Comparison of ENCODE assay signal across 20 cellular contexts in the genomic region with DNA sequence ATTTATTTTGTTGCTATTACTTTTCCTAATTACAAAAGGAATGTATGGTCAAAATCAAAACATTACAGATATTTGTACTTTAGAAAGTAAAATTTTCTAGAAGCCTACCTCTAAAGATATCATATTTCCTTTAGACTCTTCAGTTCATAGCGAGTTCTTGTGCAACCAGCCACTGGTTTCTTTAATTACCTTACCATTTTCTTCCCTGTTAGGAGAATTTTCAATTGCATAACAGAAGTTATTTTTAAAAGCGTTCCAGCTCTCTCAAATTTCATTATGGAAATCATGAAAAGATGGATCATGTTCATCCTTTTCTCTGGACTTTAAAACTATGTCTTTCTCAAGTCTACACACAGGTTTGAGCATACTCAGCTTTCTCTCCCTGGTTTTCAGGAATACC. TPM values are rescaled to one million over a fixed set of nuclear protein-coding genes. Genes with fewer than 3 reads are reported as not detected.
DNase-seq lines count a peak whose midpoint lies in the region; ATAC-seq and TF ChIP-seq lines count a peak whose summit lies in the region.
"Had no signal": no experiment of that assay in that cellular context is flagged by ENCODE, and none has a peak within 500 bp of the region (broad histone marks: within the 10 kb centered on the region; RNA-seq: fewer than 3 reads in every experiment).

No MANE protein-coding gene starts in this region.

- intact Hi-C loops in activated T-helper 2 cell treated with anti-CD3 and anti-CD28 coated beads, Interferon-gamma antibody, Interleukin-2, Interleukin-4, amounts not matched to agents 10 μg/mL and 5 μg/mL and 100 μg/mL, durations not matched to agents 14 hours and 24 hours and 36 hours (cut with micrococcal nuclease) = loop anchor here (1.0 to 5.0 kb wide), 3 partner anchors 8 to 56 kb away; no protein-coding TSS in a partner anchor

- peaks cover 11% of the 10 kb centered on the region for H3K9me3 Mint-ChIP-seq in activated T-helper 2 cell treated with anti-CD3 and anti-CD28 coated beads, Interferon-gamma antibody, Interleukin-2, Interleukin-4, amounts not matched to agents 10 μg/mL and 5 μg/mL and 100 μg/mL, durations not matched to agents 14 hours and 24 hours and 36 hours
- H3K9me3 Mint-ChIP-seq in activated CD8-positive, alpha-beta memory T cell treated with anti-CD3 and anti-CD28 coated beads, Interleukin-2, amount 10 ng/mL, durations not matched to agents 7 days and 5 days (ENCODE audit: low read depth) = peaks cover 7% of the 10 kb centered on the region

- H3K27ac Mint-ChIP-seq in activated T-helper 2 cell treated with anti-CD3 and anti-CD28 coated beads, Interferon-gamma antibody, Interleukin-2, Interleukin-4, amounts not matched to agents 10 μg/mL and 5 μg/mL and 100 μg/mL, durations not matched to agents 14 hours and 24 hours and 36 hours = peak overlapping the region; percentile 42
- no peak overlapping the region for H3K27ac Mint-ChIP-seq in activated CD8-positive, alpha-beta memory T cell treated with anti-CD3 and anti-CD28 coated beads, Interleukin-2, amount 10 ng/mL, durations not matched to agents 7 days and 5 days
- H3K27ac Mint-ChIP-seq: CD14-positive monocyte had no signal

- no peak overlapping the region for H3K4me3 ChIP-seq in epithelial cell of esophagus (ENCODE audit: low read length)
- H3K4me3 ChIP-seq: K562, PC-9 had no signal

- no peak for TF ChIP-seq EP300 in Ishikawa (IDR thresholded peaks at IDR 0.05; ENCODE audit: borderline replicate concordance)

- no peak for DNase-seq in activated T-helper 2 cell treated with anti-CD3 and anti-CD28 coated beads, Interferon-gamma antibody, Interleukin-2, Interleukin-4, amounts not matched to agents 10 μg/mL and 5 μg/mL and 100 μg/mL, durations not matched to agents 14 hours and 24 hours and 36 hours (ENCODE audit: low spot score)
- DNase-seq in epithelial cell of esophagus (ENCODE audit: low read depth) (peak; percentile 19), putamen (ENCODE audit: low spot score) (peak; percentile 33), dedifferentiated amniotic fluid mesenchymal stem cell (ENCODE audit: extremely low spot score) (no peak), 8988T (no peak)
- no peak for DNase-seq in activated CD4-positive, alpha-beta T cell treated with anti-CD3 and anti-CD28 coated beads for 48 hours
- no peak for DNase-seq in activated CD8-positive, alpha-beta memory T cell treated with anti-CD3 and anti-CD28 coated beads, Interleukin-2, amount 10 ng/mL, durations not matched to agents 7 days and 5 days
- DNase-seq: DMS79, NCI-H1092, NCI-H1436 treated with DMSO at 0.1 percent for 48 hours, NCI-H2081, NCI-H2227 treated with DMSO at 0.1 percent for 48 hours, NCI-H510A treated with DMSO at 0.1 percent for 48 hours, NCI-H82, PC-9, SIG-M5 had no signal

- H3K36me3 Mint-ChIP-seq in activated T-helper 2 cell treated with anti-CD3 and anti-CD28 coated beads, Interferon-gamma antibody, Interleukin-2, Interleukin-4, amounts not matched to agents 10 μg/mL and 5 μg/mL and 100 μg/mL, durations not matched to agents 14 hours and 24 hours and 36 hours (ENCODE audit: low read depth) = no peaks in the 10 kb centered on the region
- H3K36me3 Mint-ChIP-seq in activated CD8-positive, alpha-beta memory T cell treated with anti-CD3 and anti-CD28 coated beads, Interleukin-2, amount 10 ng/mL, durations not matched to agents 7 days and 5 days = peaks cover 15% of the 10 kb centered on the region
- H3K36me3 Mint-ChIP-seq: CD14-positive monocyte had no signal

- H3K27me3 Mint-ChIP-seq in activated T-helper 2 cell treated with anti-CD3 and anti-CD28 coated beads, Interferon-gamma antibody, Interleukin-2, Interleukin-4, amounts not matched to agents 10 μg/mL and 5 μg/mL and 100 μg/mL, durations not matched to agents 14 hours and 24 hours and 36 hours (ENCODE audit: low read depth) = no peaks in the 10 kb centered on the region
- H3K27me3 Mint-ChIP-seq in activated CD8-positive, alpha-beta memory T cell treated with anti-CD3 and anti-CD28 coated beads, Interleukin-2, amount 10 ng/mL, durations not matched to agents 7 days and 5 days = no peaks in the 10 kb centered on the region

- peaks cover 19% of the 10 kb centered on the region for H3K4me1 Mint-ChIP-seq in activated T-helper 2 cell treated with anti-CD3 and anti-CD28 coated beads, Interferon-gamma antibody, Interleukin-2, Interleukin-4, amounts not matched to agents 10 μg/mL and 5 μg/mL and 100 μg/mL, durations not matched to agents 14 hours and 24 hours and 36 hours (ENCODE audit: low read depth)
- peaks cover 17% of the 10 kb centered on the region for H3K4me1 Mint-ChIP-seq in activated CD8-positive, alpha-beta memory T cell treated with anti-CD3 and anti-CD28 coated beads, Interleukin-2, amount 10 ng/mL, durations not matched to agents 7 days and 5 days
- H3K4me1 Mint-ChIP-seq: CD14-positive monocyte had no signal

- CTCF ChIA-PET in activated CD8-positive, alpha-beta memory T cell treated with anti-CD3 and anti-CD28 coated beads, Interleukin-2, amount 10 ng/mL, durations not matched to agents 7 days and 5 days (lab: Charles Lee) = interaction anchor here (1.2 kb wide), 1 partner anchor 53 kb away, joined by 3 read pairs; no protein-coding TSS in a partner anchor

- ATAC-seq in activated CD8-positive, alpha-beta memory T cell treated with anti-CD3 and anti-CD28 coated beads, Interleukin-2, amount 10 ng/mL, durations not matched to agents 7 days and 5 days = no peak
- ATAC-seq: K562, SK-N-SH treated with all-trans-retinoic acid at 6 μM for 48 hours had no signal

- no peak overlapping the region for H3K4me3 Mint-ChIP-seq in activated T-helper 2 cell treated with anti-CD3 and anti-CD28 coated beads, Interferon-gamma antibody, Interleukin-2, Interleukin-4, amounts not matched to agents 10 μg/mL and 5 μg/mL and 100 μg/mL, durations not matched to agents 14 hours and 24 hours and 36 hours (ENCODE audit: low read depth)
- H3K4me3 Mint-ChIP-seq in activated CD8-positive, alpha-beta memory T cell treated with anti-CD3 and anti-CD28 coated beads, Interleukin-2, amount 10 ng/mL, durations not matched to agents 7 days and 5 days = no peak overlapping the region
- H3K4me3 Mint-ChIP-seq: CD14-positive monocyte had no signal

- no peak for TF ChIP-seq RAD21 in Ishikawa (IDR thresholded peaks at IDR 0.05; ENCODE audit: low read depth)

- TF ChIP-seq CTCF in epithelial cell of esophagus (IDR thresholded peaks at IDR 0.05; ENCODE audit: insufficient read depth, low read depth, low read length, missing control alignments) = no peak

TF ChIP-seq in Ishikawa, 13 proteins besides CTCF, POLR2A, EP300 and RAD21:
- TF ChIP-seq CEBPB (IDR thresholded peaks at IDR 0.05) = peak; percentile 55; the same call in 1 of the 2 replicates
- TF ChIP-seq EGR1 (IDR thresholded peaks at IDR 0.05) = no peak
- no peak for TF ChIP-seq YY1 (IDR thresholded peaks at IDR 0.05; ENCODE audit: low read depth)

RNA-seq across cellular contexts. Expression of gene TRUB1, which starts 5.0 kb away (rescaled TPM):
- 20.3 and 21.4 TPM in 2 replicates for total RNA-seq in activated T-helper 2 cell treated with anti-CD3 and anti-CD28 coated beads, Interferon-gamma antibody, Interleukin-2, Interleukin-4, amounts not matched to agents 10 μg/mL and 5 μg/mL and 100 μg/mL, durations not matched to agents 14 hours and 24 hours and 36 hours
- 10 to 100 TPM; 16.3 to 22.6 TPM for total RNA-seq in activated CD8-positive, alpha-beta memory T cell treated with anti-CD3 and anti-CD28 coated beads, Interleukin-2, amount 10 ng/mL, durations not matched to agents 7 days and 5 days

Comparison
In these comparisons a context has a peak if more than half of its experiments do, and no peak if none do; other contexts are left out.
1. DNase-seq: peak in epithelial cell of esophagus (single experiment) and putamen (single experiment); none in activated T-helper 2 cell treated with anti-CD3 and anti-CD28 coated beads, Interferon-gamma antibody, Interleukin-2, Interleukin-4, amounts not matched to agents 10 μg/mL and 5 μg/mL and 100 μg/mL, durations not matched to agents 14 hours and 24 hours and 36 hours (single experiment), activated CD4-positive, alpha-beta T cell treated with anti-CD3 and anti-CD28 coated beads for 48 hours (single experiment), dedifferentiated amniotic fluid mesenchymal stem cell (single experiment), 8988T (single experiment) and activated CD8-positive, alpha-beta memory T cell treated with anti-CD3 and anti-CD28 coated beads, Interleukin-2, amount 10 ng/mL, durations not matched to agents 7 days and 5 days (single experiment).